Comparison of ENCODE assay signal across 13 cellular contexts in the genomic region with DNA sequence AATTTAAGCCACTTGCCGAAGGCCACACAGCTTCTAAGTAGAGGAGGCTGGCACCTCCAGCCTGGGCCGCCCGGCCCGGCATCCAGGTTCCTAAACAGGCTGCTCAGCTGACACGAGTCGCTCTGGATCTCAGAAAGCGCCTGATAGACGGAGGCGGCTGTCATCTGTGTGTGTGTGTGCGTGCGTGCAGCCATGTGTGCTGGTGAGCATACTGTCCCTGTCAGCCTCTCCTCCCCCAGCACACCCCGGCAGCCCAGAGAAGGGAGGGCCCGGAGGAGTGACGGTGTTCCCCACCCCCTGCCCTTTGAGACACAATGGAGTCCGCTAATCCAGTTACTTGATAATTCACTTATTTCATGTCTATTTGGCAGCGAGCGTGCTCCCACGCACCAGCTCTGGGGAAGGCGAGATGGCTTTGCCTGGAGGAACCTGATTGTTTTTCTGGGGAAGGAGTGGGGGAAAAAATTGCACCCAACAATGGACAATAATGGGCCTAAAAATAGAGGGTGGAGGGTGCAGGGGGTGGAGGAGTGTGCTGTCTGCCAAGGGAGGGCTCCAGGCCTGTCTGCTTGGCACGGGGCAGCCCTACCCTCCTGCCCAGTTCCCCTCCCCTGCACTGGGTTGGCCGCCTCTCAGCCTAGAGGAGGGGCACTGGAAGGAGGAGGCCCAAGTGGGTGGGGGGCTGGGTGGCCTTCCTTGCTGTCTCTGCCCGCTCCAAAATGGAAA. TPM values are rescaled to one million over a fixed set of nuclear protein-coding genes. Genes with fewer than 3 reads are reported as not detected.
DNase-seq lines count a peak whose midpoint lies in the region; ATAC-seq and TF ChIP-seq lines count a peak whose summit lies in the region.
"Had no signal": no experiment of that assay in that cellular context is flagged by ENCODE, and none has a peak within 500 bp of the region (broad histone marks: within the 10 kb centered on the region; RNA-seq: fewer than 3 reads in every experiment).

No MANE protein-coding gene starts in this region.

- no peaks in the 10 kb centered on the region for H3K79me2 ChIP-seq in neural progenitor cell (ENCODE audit: low read depth)

- peak overlapping the region; percentile 46 for H3K4me3 ChIP-seq in BE2C (ENCODE audit: low read depth, low read length)
- no peak overlapping the region for H3K4me3 ChIP-seq in neural progenitor cell
- H3K4me3 ChIP-seq: gastrocnemius medialis had no signal

- TF ChIP-seq CTCF in BE2C (IDR thresholded peaks at IDR 0.05; ENCODE audit: low read depth, low read length) (no peak), glutamatergic neuron (IDR thresholded peaks at IDR 0.05; ENCODE audit: partially characterized antibody, unreplicated experiment) (no peak), neural progenitor cell (IDR thresholded peaks at IDR 0.05) (no peak)

- H3K4me2 ChIP-seq in neural progenitor cell: peak overlapping the region; percentile 65

- H3K36me3 ChIP-seq in BE2C (no peaks in the 10 kb centered on the region), neural progenitor cell (no peaks in the 10 kb centered on the region)
- H3K36me3 ChIP-seq: gastrocnemius medialis had no signal

- H3K27ac Mint-ChIP-seq in glutamatergic neuron (ENCODE audit: unreplicated experiment) (peak overlapping the region; percentile 70), neural progenitor cell (peak overlapping the region; percentile 81)
- H3K27ac Mint-ChIP-seq: activated B cell treated with CpG ODN at 0.5 μM for 24 hours, B cell had no signal

- H3F3A ChIP-seq in neural progenitor cell (ENCODE audit: low read depth): peaks cover 39% of the 10 kb centered on the region

- no peak overlapping the region for H2AFZ ChIP-seq in neural progenitor cell (replicated peaks)

- DNase-seq in BE2C (peak; percentile 96), NCI-H446 (lab: John Stamatoyannopoulos, UW) (peak; percentile 62 to 76), glutamatergic neuron (peak; percentile 56), neural progenitor cell (ENCODE audit: low spot score) (peak; percentile 62), NCI-H146 (lab: John Stamatoyannopoulos, UW) (no peak), mesenteric fat pad (ENCODE audit: low spot score) (no peak), NOMO-1 (lab: John Stamatoyannopoulos, UW; ENCODE audit: unreplicated experiment in 2 of 2) (no peak)
- DNase-seq: activated B cell treated with CpG ODN at 0.5 μM for 24 hours, gastrocnemius medialis, left colon, NCI-H1048 had no signal

- no peaks in the 10 kb centered on the region for H4K20me1 ChIP-seq in neural progenitor cell (ENCODE audit: low read depth)

- peaks cover 21% of the 10 kb centered on the region for H3K4me1 ChIP-seq in BE2C
- peaks cover 56% of the 10 kb centered on the region for H3K4me1 ChIP-seq in neural progenitor cell
- H3K4me1 ChIP-seq: gastrocnemius medialis had no signal

- H3K27ac ChIP-seq in neural progenitor cell: no peak overlapping the region
- H3K27ac ChIP-seq: gastrocnemius medialis had no signal

- peaks cover 14% of the 10 kb centered on the region for H3K9me3 Mint-ChIP-seq in glutamatergic neuron (ENCODE audit: unreplicated experiment)
- H3K9me3 Mint-ChIP-seq in neural progenitor cell: no peaks in the 10 kb centered on the region
- H3K9me3 Mint-ChIP-seq: activated B cell treated with CpG ODN at 0.5 μM for 24 hours had no signal

- H3K9me3 ChIP-seq in BE2C (no peaks in the 10 kb centered on the region), neural progenitor cell (ENCODE audit: low read depth) (no peaks in the 10 kb centered on the region)
- H3K9me3 ChIP-seq: gastrocnemius medialis had no signal

- H3K9ac ChIP-seq in neural progenitor cell: no peak overlapping the region

- H3K27me3 ChIP-seq in BE2C (no peaks in the 10 kb centered on the region), neural progenitor cell (no peaks in the 10 kb centered on the region)

- H3K36me3 Mint-ChIP-seq in glutamatergic neuron (ENCODE audit: unreplicated experiment) (peaks cover 8% of the 10 kb centered on the region), neural progenitor cell (no peaks in the 10 kb centered on the region)

- H3K27me3 Mint-ChIP-seq in glutamatergic neuron (ENCODE audit: unreplicated experiment) (peaks cover 9% of the 10 kb centered on the region), neural progenitor cell (ENCODE audit: insufficient read depth, low read depth) (peaks cover 20% of the 10 kb centered on the region)

- peaks cover 33% of the 10 kb centered on the region for H3K4me1 Mint-ChIP-seq in glutamatergic neuron (ENCODE audit: low read depth, unreplicated experiment)
- peaks cover 50% of the 10 kb centered on the region for H3K4me1 Mint-ChIP-seq in neural progenitor cell
- H3K4me1 Mint-ChIP-seq: B cell had no signal

- no peak for ATAC-seq in HG03469 (IDR thresholded peaks at IDR 0.05; ENCODE audit: unreplicated experiment)
- ATAC-seq: gastrocnemius medialis, left colon had no signal

- H3K4me3 Mint-ChIP-seq in glutamatergic neuron (ENCODE audit: unreplicated experiment): no peak overlapping the region
- peak overlapping the region; percentile 72 for H3K4me3 Mint-ChIP-seq in neural progenitor cell
- H3K4me3 Mint-ChIP-seq: activated B cell treated with CpG ODN at 0.5 μM for 24 hours, B cell had no signal

RNA-seq across cellular contexts. Expression of a gene that starts 20.1 kb away (rescaled TPM):
- polyA plus RNA-seq in BE2C (2012; ENCODE audit: insufficient read depth, insufficient read length, low read depth): 1.3 TPM
- 43.7 TPM for total RNA-seq in glutamatergic neuron (ENCODE audit: unreplicated experiment)
- total RNA-seq in neural progenitor cell (ENCODE audit: low replicate concordance): 1.0 and 1.2 TPM in 2 replicates
- 2.0 TPM for total RNA-seq in mesenteric fat pad

Comparison
In these comparisons a context has a peak if more than half of its experiments do, and no peak if none do; other contexts are left out.
1. DNase-seq: peak in BE2C (single experiment), NCI-H446 (2 of 2), glutamatergic neuron (single experiment) and neural progenitor cell (single experiment); none in NCI-H146 (single experiment), mesenteric fat pad (single experiment) and NOMO-1 (0 of 2).
2. RNA of a gene that starts 20.1 kb away (total RNA-seq): 43.7 TPM in glutamatergic neuron (single experiment); 2.0 TPM in mesenteric fat pad (single experiment) and 1.0 to 1.2 TPM in neural progenitor cell; every median in the first group is over 10 times any median in the second.